In genomic region chr12:6469092-6469491, GRCh38 we compare ENCODE assay signal across 10 cellular contexts. TPM values are rescaled to one million over a fixed set of nuclear protein-coding genes. Genes with fewer than 3 reads are reported as not detected.
DNase-seq lines count a peak whose midpoint lies in the region; ATAC-seq, FAIRE-seq and TF ChIP-seq lines count a peak whose summit lies in the region.
"Had no signal": no experiment of that assay in that cellular context is flagged by ENCODE, and none has a peak within 500 bp of the region (broad histone marks: within the 10 kb centered on the region; RNA-seq: fewer than 3 reads in every experiment).

No MANE protein-coding gene starts in this region.

- no peaks in the 10 kb centered on the region for H4K20me1 ChIP-seq in PC-3 (ENCODE audit: low read length)
- H4K20me1 ChIP-seq in endothelial cell of umbilical vein (replicated peaks; ENCODE audit: control insufficient read depth, extremely low read depth, insufficient read depth, low read length) = no peaks in the 10 kb centered on the region

- H2AFZ ChIP-seq in PC-3 (ENCODE audit: low read length) (no peak overlapping the region), endothelial cell of umbilical vein (ENCODE audit: low read depth, low read length) (no peak overlapping the region)

- H3F3A ChIP-seq in PC-3 (ENCODE audit: low read length, unreplicated experiment) = no peaks in the 10 kb centered on the region

- H3K4me3 ChIP-seq in GM12865 (ENCODE audit: low read depth, low read length) (peak overlapping the region; percentile 57), PC-3 (ENCODE audit: low read length) (peak overlapping the region; percentile 96; the same call in 1 of the 2 replicates), endothelial cell of umbilical vein (replicated peaks in 1 of 3; ENCODE audit: insufficient read depth in 1 of 3, low read depth in 1 of 3, low read length in 3 of 3) (no peak overlapping the region), sigmoid colon (peak overlapping the region in 3 of 4 donors; percentile 63 to 81 (median 79))

- H3K4me2 ChIP-seq in PC-3 (ENCODE audit: low read length) = peak overlapping the region; percentile 100
- peak overlapping the region; percentile 48 for H3K4me2 ChIP-seq in endothelial cell of umbilical vein (ENCODE audit: insufficient read depth, low read length)

- H3K9ac ChIP-seq in PC-3 (ENCODE audit: low read length) = no peak overlapping the region
- H3K9ac ChIP-seq in endothelial cell of umbilical vein (replicated peaks; ENCODE audit: extremely low read depth, insufficient read depth, low read length) = no peak overlapping the region

- H3K27ac ChIP-seq in PC-3 (ENCODE audit: low read length) (no peak overlapping the region), endothelial cell of umbilical vein (ENCODE audit: insufficient read depth, low read depth, low read length) (no peak overlapping the region), sigmoid colon (peak overlapping the region; percentile 89 to 92 (median 90)), caudate nucleus (ENCODE audit: low read depth, low read length) (no peak overlapping the region)

- intact Hi-C loops in PC-3 (cut with micrococcal nuclease) = no loop called here
- intact Hi-C loops in endothelial cell of umbilical vein (cut with micrococcal nuclease) = loop anchor here (5.0 kb wide), 1 partner anchor 132 kb away; no protein-coding TSS in a partner anchor
- intact Hi-C loops in sigmoid colon (cut with DNase I) = no loop called here

- no peak for ATAC-seq in PC-3
- no peak for ATAC-seq in GM18519 (IDR thresholded peaks at IDR 0.05; ENCODE audit: low FRiP score, unreplicated experiment)

- TF ChIP-seq POLR2A in endothelial cell of umbilical vein (IDR thresholded peaks at IDR 0.05; ENCODE audit: low read depth, low read length) (no peak), sigmoid colon (IDR thresholded peaks at IDR 0.05) (no peak)

- TF ChIP-seq CTCF in GM12865 (IDR thresholded peaks at IDR 0.05; ENCODE audit: insufficient read depth, low read depth, low read length, missing control alignments) = no peak
- TF ChIP-seq CTCF in PC-3 (conservative IDR thresholded peaks at IDR 0.05; ENCODE audit: low read depth, low read length) = no peak
- no peak for TF ChIP-seq CTCF in endothelial cell of umbilical vein (IDR thresholded peaks at IDR 0.05; ENCODE audit: extremely low read depth in 1 of 2, insufficient read depth in 1 of 2, low read depth in 1 of 2, low read length in 2 of 2)
- no peak for TF ChIP-seq CTCF in sigmoid colon (IDR thresholded peaks at IDR 0.05)

- H3K36me3 ChIP-seq in PC-3 (ENCODE audit: low read depth, low read length) (peaks cover 4% of the 10 kb centered on the region; the same call in 1 of the 2 replicates), endothelial cell of umbilical vein (ENCODE audit: control insufficient read depth in 2 of 2, extremely low read depth in 1 of 2, insufficient read depth in 2 of 2, low read length in 2 of 2) (peaks cover 0 to 7% of the 10 kb centered on the region in 2 experiments), sigmoid colon (peaks cover 7 to 24% (median 9%) of the 10 kb centered on the region in 4 donors)

- H3K9me1 ChIP-seq in endothelial cell of umbilical vein (replicated peaks; ENCODE audit: control insufficient read depth, extremely low read depth, insufficient read depth, low read length) = no peaks in the 10 kb centered on the region

- H3K9me2 ChIP-seq in PC-3 (replicated peaks; ENCODE audit: low read length) = no peaks in the 10 kb centered on the region

- TF ChIP-seq EP300 in sigmoid colon (IDR thresholded peaks at IDR 0.05) = no peak

- dilution Hi-C loops in endothelial cell of umbilical vein (cut with MboI; ENCODE audit: extremely low pct_ligation_motif_present, low sequenced_read_pairs) = no loop called here

- 69 to 80% methylated on average over 6 of the region's 6 CpGs for WGBS in sigmoid colon, 2 donors

- POLR2A ChIA-PET in PC-3 (lab: Charles Lee; ENCODE audit: unreplicated experiment) (no interaction called here), endothelial cell of umbilical vein (lab: Charles Lee) (interaction anchor here (1.5 to 2.8 kb wide), 3 partner anchors 16 to 146 kb away, joined by 4 to 11 read pairs (median 8); no protein-coding TSS in a partner anchor)

- H3K79me2 ChIP-seq in PC-3 (ENCODE audit: low read length) (peaks cover 11% of the 10 kb centered on the region), endothelial cell of umbilical vein (ENCODE audit: control insufficient read depth, insufficient read depth, low read length) (peaks cover 2% of the 10 kb centered on the region)

- DNase-seq in GM12865 (ENCODE audit: low read depth) (no peak), PC-3 (no peak), endothelial cell of umbilical vein (ENCODE audit: low read depth, low spot score) (no peak), sigmoid colon (no peak), NOMO-1 treated with dmso at 0.1 percent for 144 hours (lab: John Stamatoyannopoulos, UW; ENCODE audit: unreplicated experiment) (no peak), caudate nucleus (lab: John Stamatoyannopoulos, UW) (no peak)
- DNase-seq: NCI-H1092 had no signal

- BruUV-seq in PC-3 (replicated peaks; lab: Mats Ljungman, UMichigan) = no TSS peak
- BruUV-seq in endothelial cell of umbilical vein (replicated peaks; lab: Mats Ljungman, UMichigan) = no TSS peak

- H3K4me1 ChIP-seq in PC-3 (ENCODE audit: insufficient read depth, low read length) (peaks cover 25% of the 10 kb centered on the region), endothelial cell of umbilical vein (ENCODE audit: control insufficient read depth, extremely low read depth, insufficient read depth, low read length) (peaks cover 16% of the 10 kb centered on the region), sigmoid colon (peaks cover 0 to 39% (median 33%) of the 10 kb centered on the region in 4 donors)

- H3K27me3 ChIP-seq in PC-3 (ENCODE audit: low read length) (no peaks in the 10 kb centered on the region), endothelial cell of umbilical vein (ENCODE audit: control insufficient read depth in 2 of 2, insufficient read depth in 2 of 2, low read length in 2 of 2) (peaks cover 0 to 2% of the 10 kb centered on the region in 2 experiments), sigmoid colon (no peaks in the 10 kb centered on the region)

- CTCF ChIA-PET in PC-3 (lab: Charles Lee) = no interaction called here
- CTCF ChIA-PET in endothelial cell of umbilical vein (lab: Charles Lee) = interaction anchor here (5.2 kb wide), 1 partner anchor 69 kb away, joined by 33 read pairs; no protein-coding TSS in a partner anchor

- no peak for FAIRE-seq in endothelial cell of umbilical vein (lab: Jason Lieb, UNC)

- H3K9me3 ChIP-seq in PC-3 (ENCODE audit: low read length) = no peaks in the 10 kb centered on the region
- no peaks in the 10 kb centered on the region for H3K9me3 ChIP-seq in endothelial cell of umbilical vein (replicated peaks; ENCODE audit: control insufficient read depth, insufficient read depth, low read length)
- no peaks in the 10 kb centered on the region for H3K9me3 ChIP-seq in sigmoid colon

RNA-seq across cellular contexts. Expression of gene VAMP1, which starts 1.4 kb away (rescaled TPM):
- total RNA-seq in PC-3 (2014; rRNA removed) (9.3 and 13.9 TPM in 2 replicates), endothelial cell of umbilical vein (6.6 and 7.0 TPM in 2 replicates), sigmoid colon (10 to 100 TPM; 11.5 to 44.0 (median 17.2) TPM)
- polyA plus RNA-seq in endothelial cell of umbilical vein (9.0 and 9.9 TPM in 2 replicates), sigmoid colon (10 to 100 TPM in 1 of 3 donors, 1 to 10 TPM in 2; 2.3 to 12.8 (median 3.0) TPM)
- 4.3 and 5.3 TPM in 2 replicates for polyA plus RNA-seq in endothelial cell of umbilical vein (2011; cell fraction: cytosol; rRNA removed)
- 30.7 and 42.7 TPM in 2 replicates for polyA plus RNA-seq in endothelial cell of umbilical vein (2011; cell fraction: nucleus; rRNA removed)
- polyA plus RNA-seq in endothelial cell of umbilical vein (2012) = 6.9 and 8.4 TPM in 2 replicates
- 5.5 and 12.9 TPM in 2 replicates for polyA minus RNA-seq in endothelial cell of umbilical vein
- 28.1 TPM for polyA minus RNA-seq in endothelial cell of umbilical vein (2011; cell fraction: cytosol; rRNA and poly(A)+ RNA removed)
- polyA minus RNA-seq in endothelial cell of umbilical vein (2011; cell fraction: nucleus; rRNA and poly(A)+ RNA removed) = 7.4 and 9.7 TPM in 2 replicates

RNA-seq across cellular contexts. Expression of gene TAPBPL, which starts 17.2 kb away (rescaled TPM):
- total RNA-seq in PC-3 (2014; rRNA removed) (0.47 and 1.8 TPM in 2 replicates), endothelial cell of umbilical vein (9.9 and 11.7 TPM in 2 replicates), sigmoid colon (10 to 100 TPM; 20.2 to 27.5 (median 26.9) TPM)
- polyA plus RNA-seq in endothelial cell of umbilical vein (28.6 and 33.6 TPM in 2 replicates), sigmoid colon (10 to 100 TPM; 14.4 to 36.0 (median 17.1) TPM)
- polyA plus RNA-seq in endothelial cell of umbilical vein (2011; cell fraction: cytosol; rRNA removed) = 18.1 and 19.6 TPM in 2 replicates
- polyA plus RNA-seq in endothelial cell of umbilical vein (2011; cell fraction: nucleus; rRNA removed) = 22.4 and 24.3 TPM in 2 replicates
- 5.8 and 7.5 TPM in 2 replicates for polyA plus RNA-seq in endothelial cell of umbilical vein (2012)
- polyA minus RNA-seq in endothelial cell of umbilical vein = 15.6 and 19.7 TPM in 2 replicates
- polyA minus RNA-seq in endothelial cell of umbilical vein (2011; cell fraction: cytosol; rRNA and poly(A)+ RNA removed) = not detected
- 8.0 and 8.7 TPM in 2 replicates for polyA minus RNA-seq in endothelial cell of umbilical vein (2011; cell fraction: nucleus; rRNA and poly(A)+ RNA removed)

RNA-seq across cellular contexts. Expression of gene MRPL51, which starts 24.0 kb away (rescaled TPM):
- total RNA-seq in PC-3 (2014; rRNA removed) (135 and 157 TPM in 2 replicates), endothelial cell of umbilical vein (267 and 273 TPM in 2 replicates), sigmoid colon (100 to 1,000 TPM in 2 of 4 donors, 10 to 100 TPM in 2; 52.9 to 113 (median 92.1) TPM)
- polyA plus RNA-seq in endothelial cell of umbilical vein (84.5 and 147 TPM in 2 replicates), sigmoid colon (100 to 1,000 TPM; 119 to 142 (median 135) TPM)
- 159 and 183 TPM in 2 replicates for polyA plus RNA-seq in endothelial cell of umbilical vein (2011; cell fraction: cytosol; rRNA removed)
- 54.5 and 64.9 TPM in 2 replicates for polyA plus RNA-seq in endothelial cell of umbilical vein (2011; cell fraction: nucleus; rRNA removed)
- 256 and 305 TPM in 2 replicates for polyA plus RNA-seq in endothelial cell of umbilical vein (2012)
- polyA minus RNA-seq in endothelial cell of umbilical vein = 33.5 and 42.6 TPM in 2 replicates
- 41.8 TPM for polyA minus RNA-seq in endothelial cell of umbilical vein (2011; cell fraction: cytosol; rRNA and poly(A)+ RNA removed)
- 9.0 and 11.2 TPM in 2 replicates for polyA minus RNA-seq in endothelial cell of umbilical vein (2011; cell fraction: nucleus; rRNA and poly(A)+ RNA removed)

RNA-seq across cellular contexts. Expression of gene CD27, which starts 24.3 kb away (rescaled TPM):
- total RNA-seq in PC-3 (2014; rRNA removed) (not detected in 2 replicates), endothelial cell of umbilical vein (not detected in 2 replicates), sigmoid colon (under 1 TPM in 1 of 4 donors, not detected in 3; 0.81 TPM)
- polyA plus RNA-seq in endothelial cell of umbilical vein (not detected in 2 replicates), sigmoid colon (10 to 100 TPM in 1 of 3 donors, 1 to 10 TPM in 1, under 1 TPM in 1; 0.60 to 29.0 (median 2.3) TPM)
- polyA plus RNA-seq in endothelial cell of umbilical vein (2011; cell fraction: cytosol; rRNA removed) = not detected in 2 replicates
- not detected in 2 replicates for polyA plus RNA-seq in endothelial cell of umbilical vein (2011; cell fraction: nucleus; rRNA removed)
- 0.15 and 0.28 TPM in 2 replicates for polyA plus RNA-seq in endothelial cell of umbilical vein (2012)
- polyA minus RNA-seq in endothelial cell of umbilical vein = not detected in 2 replicates
- not detected for polyA minus RNA-seq in endothelial cell of umbilical vein (2011; cell fraction: cytosol; rRNA and poly(A)+ RNA removed)
- polyA minus RNA-seq in endothelial cell of umbilical vein (2011; cell fraction: nucleus; rRNA and poly(A)+ RNA removed) = not detected in 2 replicates
- total RNA-seq: cardiac septum, myocyte had no signal

RNA-seq across cellular contexts. Expression of gene NCAPD2, which starts 24.8 kb away (rescaled TPM):
- total RNA-seq in PC-3 (2014; rRNA removed) (105 TPM in 2 replicates), endothelial cell of umbilical vein (77.3 and 90.1 TPM in 2 replicates), sigmoid colon (10 to 100 TPM; 11.8 to 89.5 (median 12.6) TPM)
- polyA plus RNA-seq in endothelial cell of umbilical vein (33.6 and 41.8 TPM in 2 replicates), sigmoid colon (10 to 100 TPM in 2 of 3 donors, 1 to 10 TPM in 1; 9.0 to 35.8 (median 13.6) TPM)
- 51.2 and 57.2 TPM in 2 replicates for polyA plus RNA-seq in endothelial cell of umbilical vein (2011; cell fraction: cytosol; rRNA removed)
- 57.7 and 61.4 TPM in 2 replicates for polyA plus RNA-seq in endothelial cell of umbilical vein (2011; cell fraction: nucleus; rRNA removed)
- 32.3 and 64.2 TPM in 2 replicates for polyA plus RNA-seq in endothelial cell of umbilical vein (2012)
- 96.4 and 101 TPM in 2 replicates for polyA minus RNA-seq in endothelial cell of umbilical vein
- 117 TPM for polyA minus RNA-seq in endothelial cell of umbilical vein (2011; cell fraction: cytosol; rRNA and poly(A)+ RNA removed)
- polyA minus RNA-seq in endothelial cell of umbilical vein (2011; cell fraction: nucleus; rRNA and poly(A)+ RNA removed) = 40.0 and 76.8 TPM in 2 replicates

Comparison
In these comparisons a context has a peak if more than half of its experiments do, and no peak if none do; other contexts are left out.
1. H3K4me3 ChIP-seq: peak in GM12865 (single experiment), PC-3 (single experiment) and sigmoid colon (3 of 4); none in endothelial cell of umbilical vein (0 of 3).
2. H3K27ac ChIP-seq: peak in sigmoid colon (4 of 4); none in PC-3 (single experiment), endothelial cell of umbilical vein (single experiment) and caudate nucleus (single experiment).